ENCODE assay signal across 1 cellular context in the genomic region with DNA sequence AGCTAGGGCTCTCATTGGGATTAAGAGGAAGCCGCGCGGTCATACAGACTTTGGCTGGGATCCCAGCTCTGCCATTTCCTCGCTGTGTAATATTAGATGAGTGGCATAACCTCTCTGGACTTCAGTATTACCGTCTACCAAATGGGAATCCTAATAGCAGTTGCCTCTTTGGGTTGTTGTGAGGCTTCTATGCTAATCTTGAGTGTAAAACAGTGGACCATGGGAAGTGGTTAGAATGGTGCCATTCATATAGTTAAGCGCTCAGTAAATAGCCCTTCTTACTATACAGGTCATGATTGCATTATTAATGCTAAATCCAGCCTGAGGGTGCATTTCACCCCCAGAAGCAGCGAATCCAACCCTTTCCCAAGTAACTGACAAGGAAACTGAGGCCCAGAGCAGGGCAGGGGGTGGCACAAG.
TF ChIP-seq lines count a peak whose summit lies in the region.

No MANE protein-coding gene starts in this region.

TF ChIP-seq in HCT116, 20 proteins besides CTCF, POLR2A, EP300 and RAD21 (continued from another document):
- TF ChIP-seq, protein P1, sequence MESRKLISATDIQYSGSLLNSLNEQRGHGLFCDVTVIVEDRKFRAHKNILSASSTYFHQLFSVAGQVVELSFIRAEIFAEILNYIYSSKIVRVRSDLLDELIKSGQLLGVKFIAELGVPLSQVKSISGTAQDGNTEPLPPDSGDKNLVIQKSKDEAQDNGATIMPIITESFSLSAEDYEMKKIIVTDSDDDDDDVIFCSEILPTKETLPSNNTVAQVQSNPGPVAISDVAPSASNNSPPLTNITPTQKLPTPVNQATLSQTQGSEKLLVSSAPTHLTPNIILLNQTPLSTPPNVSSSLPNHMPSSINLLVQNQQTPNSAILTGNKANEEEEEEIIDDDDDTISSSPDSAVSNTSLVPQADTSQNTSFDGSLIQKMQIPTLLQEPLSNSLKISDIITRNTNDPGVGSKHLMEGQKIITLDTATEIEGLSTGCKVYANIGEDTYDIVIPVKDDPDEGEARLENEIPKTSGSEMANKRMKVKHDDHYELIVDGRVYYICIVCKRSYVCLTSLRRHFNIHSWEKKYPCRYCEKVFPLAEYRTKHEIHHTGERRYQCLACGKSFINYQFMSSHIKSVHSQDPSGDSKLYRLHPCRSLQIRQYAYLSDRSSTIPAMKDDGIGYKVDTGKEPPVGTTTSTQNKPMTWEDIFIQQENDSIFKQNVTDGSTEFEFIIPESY (IDR thresholded peaks at IDR 0.05; ENCODE audit: extremely low read depth, insufficient replicate concordance, low read length): no peak
- no peak for TF ChIP-seq ZNF274 (IDR thresholded peaks at IDR 0.05; ENCODE audit: low read depth, low read length)
- TF ChIP-seq SRF (IDR thresholded peaks at IDR 0.05; ENCODE audit: low read depth): no peak
- TF ChIP-seq FOSL1 (IDR thresholded peaks at IDR 0.05; ENCODE audit: low read depth): no peak
- no peak for TF ChIP-seq EZH2phosphoT487 (IDR thresholded peaks at IDR 0.05; ENCODE audit: borderline replicate concordance)
- no peak; the same call in 1 of the 2 replicates for TF ChIP-seq CBX3 (IDR thresholded peaks at IDR 0.05; ENCODE audit: low read depth)
- TF ChIP-seq YY1 (IDR thresholded peaks at IDR 0.05; ENCODE audit: extremely low read depth, insufficient replicate concordance, low read depth, low read length): no peak
- no peak for TF ChIP-seq SIN3A (IDR thresholded peaks at IDR 0.05; ENCODE audit: low read depth)
- TF ChIP-seq, protein P2, sequence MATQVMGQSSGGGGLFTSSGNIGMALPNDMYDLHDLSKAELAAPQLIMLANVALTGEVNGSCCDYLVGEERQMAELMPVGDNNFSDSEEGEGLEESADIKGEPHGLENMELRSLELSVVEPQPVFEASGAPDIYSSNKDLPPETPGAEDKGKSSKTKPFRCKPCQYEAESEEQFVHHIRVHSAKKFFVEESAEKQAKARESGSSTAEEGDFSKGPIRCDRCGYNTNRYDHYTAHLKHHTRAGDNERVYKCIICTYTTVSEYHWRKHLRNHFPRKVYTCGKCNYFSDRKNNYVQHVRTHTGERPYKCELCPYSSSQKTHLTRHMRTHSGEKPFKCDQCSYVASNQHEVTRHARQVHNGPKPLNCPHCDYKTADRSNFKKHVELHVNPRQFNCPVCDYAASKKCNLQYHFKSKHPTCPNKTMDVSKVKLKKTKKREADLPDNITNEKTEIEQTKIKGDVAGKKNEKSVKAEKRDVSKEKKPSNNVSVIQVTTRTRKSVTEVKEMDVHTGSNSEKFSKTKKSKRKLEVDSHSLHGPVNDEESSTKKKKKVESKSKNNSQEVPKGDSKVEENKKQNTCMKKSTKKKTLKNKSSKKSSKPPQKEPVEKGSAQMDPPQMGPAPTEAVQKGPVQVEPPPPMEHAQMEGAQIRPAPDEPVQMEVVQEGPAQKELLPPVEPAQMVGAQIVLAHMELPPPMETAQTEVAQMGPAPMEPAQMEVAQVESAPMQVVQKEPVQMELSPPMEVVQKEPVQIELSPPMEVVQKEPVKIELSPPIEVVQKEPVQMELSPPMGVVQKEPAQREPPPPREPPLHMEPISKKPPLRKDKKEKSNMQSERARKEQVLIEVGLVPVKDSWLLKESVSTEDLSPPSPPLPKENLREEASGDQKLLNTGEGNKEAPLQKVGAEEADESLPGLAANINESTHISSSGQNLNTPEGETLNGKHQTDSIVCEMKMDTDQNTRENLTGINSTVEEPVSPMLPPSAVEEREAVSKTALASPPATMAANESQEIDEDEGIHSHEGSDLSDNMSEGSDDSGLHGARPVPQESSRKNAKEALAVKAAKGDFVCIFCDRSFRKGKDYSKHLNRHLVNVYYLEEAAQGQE (IDR thresholded peaks at IDR 0.05; ENCODE audit: low read depth): no peak
TF ChIP-seq in HCT116: peak in this region for 0.
